11 cellular contexts compared by ENCODE assay signal in the genomic region with DNA sequence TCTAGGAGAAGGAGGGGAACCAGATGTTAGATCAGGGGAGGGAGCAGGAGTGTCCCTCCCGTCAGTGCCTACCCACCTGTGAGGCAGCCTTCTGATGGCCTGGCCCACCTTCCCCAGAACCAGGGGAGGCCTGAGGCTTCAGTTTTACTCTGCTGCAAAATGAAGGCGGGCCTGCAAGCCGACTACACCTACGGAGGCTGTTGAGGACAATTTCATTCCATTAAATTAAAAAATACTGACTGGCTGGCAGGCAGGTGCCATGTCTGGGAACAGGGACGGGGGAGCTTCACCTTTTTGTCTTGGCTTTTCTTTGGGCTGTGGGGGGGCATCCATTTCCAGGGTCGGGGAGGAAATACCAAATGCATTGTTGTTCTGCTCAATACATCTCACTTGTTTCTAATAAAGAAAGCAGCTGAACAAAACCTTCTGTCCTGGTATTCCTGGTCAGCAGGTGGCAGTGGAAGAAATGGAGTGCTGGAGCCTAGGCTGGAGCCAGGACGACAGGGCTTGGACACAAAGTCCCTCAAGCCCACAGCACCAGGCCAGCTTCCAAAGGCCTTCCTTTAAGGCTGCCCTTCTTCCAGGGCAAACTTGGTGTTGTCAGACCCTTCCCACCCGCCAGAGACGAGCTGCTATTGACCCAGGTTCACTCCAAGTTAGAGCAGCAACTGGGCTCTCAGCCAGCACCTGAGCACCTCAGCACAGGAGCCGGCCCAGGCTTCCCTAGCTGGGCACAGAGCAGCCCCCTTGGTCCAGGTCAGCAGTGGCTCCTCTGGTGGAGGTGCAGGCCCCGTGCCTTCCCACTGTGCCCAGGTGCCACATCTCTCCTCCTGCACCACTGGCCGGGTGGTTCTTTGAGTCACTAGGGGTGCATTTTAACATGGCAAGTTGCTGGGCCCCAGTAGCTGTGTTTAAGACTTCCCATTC. TPM values are rescaled to one million over a fixed set of nuclear protein-coding genes. Genes with fewer than 3 reads are reported as not detected.
A peak's percentile ranks its signal among the peaks of the same experiment; 100 is the strongest.
DNase-seq lines count a peak whose midpoint lies in the region; ATAC-seq and TF ChIP-seq lines count a peak whose summit lies in the region.
"Had no signal": no experiment of that assay in that cellular context is flagged by ENCODE, and none has a peak within 500 bp of the region (broad histone marks: within the 10 kb centered on the region; RNA-seq: fewer than 3 reads in every experiment).

No MANE protein-coding gene starts in this region.

- peaks cover 5% of the 10 kb centered on the region for H3K4me1 Mint-ChIP-seq in type B pancreatic cell (ENCODE audit: unreplicated experiment)

- TF ChIP-seq POLR2A in gastroesophageal sphincter (IDR thresholded peaks at IDR 0.05) (no peak), gastrocnemius medialis (IDR thresholded peaks at IDR 0.05) (no peak)

- DNase-seq in ascending aorta (ENCODE audit: low spot score in 2 of 2), result no peak
- no peak for DNase-seq in gastrocnemius medialis
- no peak for DNase-seq in type B pancreatic cell (ENCODE audit: extremely low spot score, unreplicated experiment)
- DNase-seq: Kasumi-1, NCI-H2171 had no signal

- TF ChIP-seq CTCF in HEK293 (tag by site-specific recombination; IDR thresholded peaks at IDR 0.05) (no peak), ascending aorta (IDR thresholded peaks at IDR 0.05) (no peak), gastroesophageal sphincter (IDR thresholded peaks at IDR 0.05) (peak in 2 of 4 experiments; percentile 12 to 13), gastrocnemius medialis (IDR thresholded peaks at IDR 0.05 in 4 of 5, conservative IDR thresholded peaks at IDR 0.05 in 1 of 5) (peak in 3 of 5 experiments; percentile 18 to 37 (median 21)), type B pancreatic cell (conservative IDR thresholded peaks at IDR 0.05) (no peak)

- H3K36me3 ChIP-seq in HEK293 (ENCODE audit: control insufficient read depth in 2 of 2, insufficient read depth in 1 of 2, low read length in 2 of 2) (peaks cover 13 to 82% of the 10 kb centered on the region in 2 experiments; a peak in 2 of 3 replicates), ascending aorta (peaks cover 57 to 68% of the 10 kb centered on the region in 2 donors), gastroesophageal sphincter (peaks cover 0 to 77% of the 10 kb centered on the region in 2 donors), gastrocnemius medialis (peaks cover 0 to 33% of the 10 kb centered on the region in 2 donors)

- H3K4me1 ChIP-seq in HEK293 (ENCODE audit: control insufficient read depth, insufficient read depth, low read length), result no peaks in the 10 kb centered on the region
- H3K4me1 ChIP-seq in ascending aorta, result peaks cover 14 to 35% of the 10 kb centered on the region in 2 donors
- H3K4me1 ChIP-seq in gastroesophageal sphincter, result peaks cover 0 to 78% (median 18%) of the 10 kb centered on the region in 3 donors
- peaks cover 72 to 89% of the 10 kb centered on the region in 2 donors for H3K4me1 ChIP-seq in gastrocnemius medialis

- H3K27me3 ChIP-seq in ascending aorta, result no peaks in the 10 kb centered on the region
- no peaks in the 10 kb centered on the region for H3K27me3 ChIP-seq in gastroesophageal sphincter
- no peaks in the 10 kb centered on the region for H3K27me3 ChIP-seq in gastrocnemius medialis

- H3K4me3 Mint-ChIP-seq in type B pancreatic cell, result no peak overlapping the region

- intact Hi-C loops in ascending aorta (cut with DNase I) (no loop called here), gastrocnemius medialis (cut with DNase I; ENCODE audit: low total_unique reads) (no loop called here)

- H3K4me3 ChIP-seq in HEK293 (ENCODE audit: low read depth, low read length), result no peak overlapping the region
- no peak overlapping the region for H3K4me3 ChIP-seq in ascending aorta
- no peak overlapping the region for H3K4me3 ChIP-seq in gastroesophageal sphincter
- no peak overlapping the region for H3K4me3 ChIP-seq in gastrocnemius medialis

- no peak overlapping the region for H3K27ac Mint-ChIP-seq in type B pancreatic cell

- H3K27me3 Mint-ChIP-seq in type B pancreatic cell, result no peaks in the 10 kb centered on the region

- POLR2A ChIA-PET in HEK293 (lab: Yijun Ruan, JAX), result interaction anchor here (1.1 to 1.8 kb wide), 3 partner anchors 9 to 48 kb away, joined by 3 to 4 read pairs (median 3); a partner anchor contains a TSS

- H3K9me3 ChIP-seq in HEK293 (ENCODE audit: control insufficient read depth, insufficient read depth, low read depth, low read length) (no peaks in the 10 kb centered on the region), ascending aorta (no peaks in the 10 kb centered on the region), gastroesophageal sphincter (no peaks in the 10 kb centered on the region), gastrocnemius medialis (no peaks in the 10 kb centered on the region)

- in situ Hi-C loops in gastrocnemius medialis (cut with MboI; ENCODE audit: low sequenced_read_pairs in 4 of 4), result loop anchor here in 2 of 4 donors (10.0 to 25.0 kb wide), 2 partner anchors 184 to 197 kb away; a partner anchor contains a TSS

- no peaks in the 10 kb centered on the region for H3K36me3 Mint-ChIP-seq in type B pancreatic cell

- H3K9me3 Mint-ChIP-seq in type B pancreatic cell, result no peaks in the 10 kb centered on the region

- TF ChIP-seq EP300 in gastroesophageal sphincter (IDR thresholded peaks at IDR 0.05), result no peak

- H3K27ac ChIP-seq in HEK293 (ENCODE audit: extremely low read depth, low read depth, low read length) (peak overlapping the region; percentile 4; the same call in 1 of the 2 replicates), ascending aorta (peak overlapping the region; percentile 81), gastroesophageal sphincter (peak overlapping the region in 3 of 4 donors; percentile 44 to 85 (median 81)), gastrocnemius medialis (peak overlapping the region; percentile 88 to 96 (median 92))
- H3K27ac ChIP-seq: epithelial cell of prostate had no signal

- 44 to 91% methylated on average over 4 to 6 of the region's 12 CpGs for WGBS in gastroesophageal sphincter (ENCODE audit: low coverage in 1 of 2), 2 donors

- CTCF ChIA-PET in HEK293 (lab: Yijun Ruan, JAX), result interaction anchor here (0.5 to 3.3 kb wide), 9 partner anchors 10 to 1189 kb away, joined by 3 to 21 read pairs (median 5); a partner anchor contains a TSS

- no peak for ATAC-seq in gastroesophageal sphincter
- no peak for ATAC-seq in gastrocnemius medialis
- ATAC-seq in HG02852 (IDR thresholded peaks at IDR 0.05; ENCODE audit: unreplicated experiment), result no peak
- no peak for ATAC-seq in HG02759 (IDR thresholded peaks at IDR 0.05; ENCODE audit: unreplicated experiment)
- no peak for ATAC-seq in GM18502 (IDR thresholded peaks at IDR 0.05; ENCODE audit: poor library complexity, unreplicated experiment)

TF ChIP-seq in HEK293, 187 proteins besides CTCF, POLR2A, EP300 and RAD21 (continues in another document):
- no peak for TF ChIP-seq HOXC10 (CRISPR knock-in tag; IDR thresholded peaks at IDR 0.05)
- TF ChIP-seq SP2 (tag by site-specific recombination; IDR thresholded peaks at IDR 0.05), result no peak
- TF ChIP-seq, protein P1, sequence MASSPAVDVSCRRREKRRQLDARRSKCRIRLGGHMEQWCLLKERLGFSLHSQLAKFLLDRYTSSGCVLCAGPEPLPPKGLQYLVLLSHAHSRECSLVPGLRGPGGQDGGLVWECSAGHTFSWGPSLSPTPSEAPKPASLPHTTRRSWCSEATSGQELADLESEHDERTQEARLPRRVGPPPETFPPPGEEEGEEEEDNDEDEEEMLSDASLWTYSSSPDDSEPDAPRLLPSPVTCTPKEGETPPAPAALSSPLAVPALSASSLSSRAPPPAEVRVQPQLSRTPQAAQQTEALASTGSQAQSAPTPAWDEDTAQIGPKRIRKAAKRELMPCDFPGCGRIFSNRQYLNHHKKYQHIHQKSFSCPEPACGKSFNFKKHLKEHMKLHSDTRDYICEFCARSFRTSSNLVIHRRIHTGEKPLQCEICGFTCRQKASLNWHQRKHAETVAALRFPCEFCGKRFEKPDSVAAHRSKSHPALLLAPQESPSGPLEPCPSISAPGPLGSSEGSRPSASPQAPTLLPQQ (tag by site-specific recombination; IDR thresholded peaks at IDR 0.05), result no peak
- TF ChIP-seq, protein P2, sequence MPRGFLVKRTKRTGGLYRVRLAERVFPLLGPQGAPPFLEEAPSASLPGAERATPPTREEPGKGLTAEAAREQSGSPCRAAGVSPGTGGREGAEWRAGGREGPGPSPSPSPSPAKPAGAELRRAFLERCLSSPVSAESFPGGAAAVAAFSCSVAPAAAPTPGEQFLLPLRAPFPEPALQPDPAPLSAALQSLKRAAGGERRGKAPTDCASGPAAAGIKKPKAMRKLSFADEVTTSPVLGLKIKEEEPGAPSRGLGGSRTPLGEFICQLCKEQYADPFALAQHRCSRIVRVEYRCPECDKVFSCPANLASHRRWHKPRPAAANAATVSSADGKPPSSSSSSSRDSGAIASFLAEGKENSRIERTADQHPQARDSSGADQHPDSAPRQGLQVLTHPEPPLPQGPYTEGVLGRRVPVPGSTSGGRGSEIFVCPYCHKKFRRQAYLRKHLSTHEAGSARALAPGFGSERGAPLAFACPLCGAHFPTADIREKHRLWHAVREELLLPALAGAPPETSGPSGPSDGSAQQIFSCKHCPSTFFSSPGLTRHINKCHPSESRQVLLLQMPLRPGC (tag by site-specific recombination; IDR thresholded peaks at IDR 0.05), result no peak
- TF ChIP-seq SCRT2 (tag by site-specific recombination; IDR thresholded peaks at IDR 0.05), result no peak
- TF ChIP-seq ZNF510 (tag by site-specific recombination; IDR thresholded peaks at IDR 0.05; ENCODE audit: insufficient replicate concordance), result no peak
- TF ChIP-seq ZNF404 (tag by site-specific recombination; IDR thresholded peaks at IDR 0.05), result no peak
- TF ChIP-seq ZNF600 (tag by site-specific recombination; IDR thresholded peaks at IDR 0.05), result peak; percentile 52

RNA-seq across cellular contexts. Expression of a gene that starts 23.5 kb away (rescaled TPM):
- total RNA-seq in ascending aorta (65.5 TPM), gastroesophageal sphincter (100 to 1,000 TPM in 2 of 4 donors, 10 to 100 TPM in 2; 50.4 to 147 (median 81.8) TPM), gastrocnemius medialis (100 to 1,000 TPM in 1 of 4 donors, 10 to 100 TPM in 3; 38.6 to 186 (median 75.1) TPM), type B pancreatic cell (ENCODE audit: low replicate concordance) (45.8 and 56.1 TPM in 2 replicates)

RNA-seq across cellular contexts. Expression of a gene that starts 26.6 kb away (rescaled TPM):
- total RNA-seq in ascending aorta (14.7 TPM), gastroesophageal sphincter (10 to 100 TPM; 15.0 to 28.8 (median 23.5) TPM), gastrocnemius medialis (1 to 10 TPM; 2.2 to 3.2 (median 2.5) TPM), type B pancreatic cell (ENCODE audit: low replicate concordance) (9.8 and 11.5 TPM in 2 replicates)

RNA-seq across cellular contexts. Expression of a gene that starts 39.4 kb away (rescaled TPM):
- total RNA-seq in ascending aorta (23.7 TPM), gastroesophageal sphincter (10 to 100 TPM; 48.3 to 56.3 (median 53.8) TPM), gastrocnemius medialis (10 to 100 TPM; 26.3 to 79.6 (median 36.9) TPM), type B pancreatic cell (ENCODE audit: low replicate concordance) (27.5 and 34.5 TPM in 2 replicates)

RNA-seq across cellular contexts. Expression of a gene that starts 47.7 kb away (rescaled TPM):
- total RNA-seq in ascending aorta (89.7 TPM), gastroesophageal sphincter (100 to 1,000 TPM in 1 of 4 donors, 10 to 100 TPM in 3; 63.5 to 129 (median 69.1) TPM), gastrocnemius medialis (100 to 1,000 TPM in 1 of 4 donors, 10 to 100 TPM in 3; 60.7 to 127 (median 71.5) TPM), type B pancreatic cell (ENCODE audit: low replicate concordance) (97.0 and 98.8 TPM in 2 replicates)

RNA-seq across cellular contexts. Expression of a gene that starts 52.8 kb away (rescaled TPM):
- total RNA-seq in ascending aorta (1.4 TPM), gastroesophageal sphincter (10 to 100 TPM in 1 of 4 donors, 1 to 10 TPM in 3; 3.8 to 11.1 (median 8.6) TPM), gastrocnemius medialis (10 to 100 TPM; 31.4 to 70.8 (median 64.9) TPM), type B pancreatic cell (ENCODE audit: low replicate concordance) (5.3 and 11.5 TPM in 2 replicates)

Comparison
In these comparisons a context has a peak if more than half of its experiments do, and no peak if none do; other contexts are left out.
1. H3K27ac ChIP-seq: peak in every context shown above with its lines; median percentile 92 in gastrocnemius medialis; 81 in ascending aorta; 81 in gastroesophageal sphincter; 4 in HEK293.
2. CTCF ChIP-seq: peak in gastrocnemius medialis (3 of 5); none in HEK293 (single experiment), ascending aorta (0 of 3) and type B pancreatic cell (single experiment).